In genomic region chr17:11441004-11441403, GRCh38 we compare ENCODE assay signal across 5 cellular contexts.
"Had no signal": no experiment of that assay in that cellular context is flagged by ENCODE, and none has a peak within 500 bp of the region (broad histone marks: within the 10 kb centered on the region; RNA-seq: fewer than 3 reads in every experiment).

No MANE protein-coding gene starts in this region.

- H3K4me3 ChIP-seq: K562 had no signal

- ATAC-seq: K562 had no signal

- DNase-seq: IMR-90, KBM-7 had no signal

- H3K27ac ChIP-seq: HL-60 had no signal

- FAIRE-seq: HTR-8/SVneo, K562 had no signal
